ENCODE assay signal across 8 cellular contexts in the genomic region with DNA sequence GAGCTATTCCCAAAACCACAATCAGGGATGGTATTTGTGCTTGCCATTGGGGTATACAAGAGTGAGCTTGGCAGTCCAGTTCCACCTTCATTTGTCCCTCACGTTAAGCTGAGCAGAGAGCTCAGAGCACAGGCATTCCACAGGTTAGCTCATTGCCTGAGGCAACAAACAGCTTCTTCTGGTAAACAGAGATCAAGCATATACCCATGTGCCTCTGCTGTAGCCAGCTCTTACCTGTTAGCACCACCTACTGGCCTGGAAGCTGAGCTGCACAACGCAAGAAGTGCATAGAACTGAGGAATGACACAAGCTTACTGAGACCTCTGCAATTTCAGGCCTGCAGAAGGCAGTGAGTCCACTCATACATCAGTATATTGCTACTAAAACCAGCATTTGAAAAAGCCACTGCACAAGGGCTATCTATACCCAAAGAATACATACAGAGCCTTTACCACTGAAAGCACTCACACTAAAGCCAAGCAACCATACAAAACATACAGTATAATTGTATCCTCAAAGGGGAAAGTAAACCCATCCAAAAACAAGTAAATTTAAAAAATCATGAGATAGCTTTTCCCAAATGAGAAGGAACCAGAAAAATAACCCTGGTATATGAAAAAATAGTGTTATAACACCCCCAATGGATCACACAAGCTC.
DNase-seq lines count a peak whose midpoint lies in the region; ATAC-seq and TF ChIP-seq lines count a peak whose summit lies in the region.

No MANE protein-coding gene starts in this region.

- H3K4me3 ChIP-seq in coronary artery, result no peak overlapping the region

- no peak for TF ChIP-seq CTCF in coronary artery (IDR thresholded peaks at IDR 0.05)

- H3K27ac ChIP-seq in coronary artery, result no peak overlapping the region

- DNase-seq in COLO829 (ENCODE audit: low spot score), result peak; percentile 20
- peak; percentile 10 for DNase-seq in NCI-H82 treated with DMSO at 0.1 percent for 48 hours (lab: John Stamatoyannopoulos, UW; ENCODE audit: unreplicated experiment)
- DNase-seq in fibroblast of gingiva (ENCODE audit: low read depth), result peak; percentile 4
- DNase-seq in activated CD4-positive, CD25-positive, alpha-beta regulatory T cell (lab: John Stamatoyannopoulos, UW), result no peak
- no peak for DNase-seq in coronary artery (ENCODE audit: low spot score)
- no peak for DNase-seq in activated CD8-positive, alpha-beta memory T cell treated with anti-CD3 and anti-CD28 coated beads, Interleukin-2, amount 50 U/mL, for 48 hours

- ATAC-seq in GM19023 (IDR thresholded peaks at IDR 0.05; ENCODE audit: unreplicated experiment) (peak; percentile 71), HG03095 (IDR thresholded peaks at IDR 0.05; ENCODE audit: unreplicated experiment) (peak; percentile 91)

Comparison
In these comparisons a context has a peak if more than half of its experiments do, and no peak if none do; other contexts are left out.
1. DNase-seq: peak in COLO829 (single experiment), NCI-H82 treated with DMSO at 0.1 percent for 48 hours (single experiment) and fibroblast of gingiva (single experiment); none in activated CD4-positive, CD25-positive, alpha-beta regulatory T cell (0 of 4), coronary artery (single experiment) and activated CD8-positive, alpha-beta memory T cell treated with anti-CD3 and anti-CD28 coated beads, Interleukin-2, amount 50 U/mL, for 48 hours (single experiment).